In the genomic region with DNA sequence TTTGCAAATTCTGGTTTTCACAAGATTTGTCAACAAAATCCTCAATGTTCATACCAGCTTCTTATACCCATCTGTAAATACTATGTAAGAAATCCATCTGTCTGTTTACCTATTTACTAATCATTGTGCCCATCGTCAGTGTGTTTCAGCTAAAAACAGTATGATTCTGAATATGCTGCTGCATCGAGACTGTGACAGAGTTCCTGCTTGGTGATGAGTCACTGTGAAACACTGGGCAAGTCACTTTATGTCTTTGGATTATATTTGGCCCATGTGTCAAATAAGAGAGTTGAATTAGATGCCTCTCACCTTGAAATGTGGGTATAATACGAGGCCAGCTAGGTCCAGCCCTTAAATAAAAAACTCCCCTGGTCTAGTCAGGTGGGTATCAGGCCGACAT, we compare ENCODE assay signal across 16 cellular contexts.
A peak's percentile ranks its signal among the peaks of the same experiment; 100 is the strongest.
DNase-seq lines count a peak whose midpoint lies in the region; TF ChIP-seq lines count a peak whose summit lies in the region.
"Had no signal": no experiment of that assay in that cellular context is flagged by ENCODE, and none has a peak within 500 bp of the region (broad histone marks: within the 10 kb centered on the region; RNA-seq: fewer than 3 reads in every experiment).

No MANE protein-coding gene starts in this region.

- H3K27ac ChIP-seq in brain microvascular endothelial cell, result no peak overlapping the region
- no peak overlapping the region for H3K27ac ChIP-seq in vagina

- intact Hi-C loops in vagina (cut with DNase I), result no loop called here
- intact Hi-C loops in posterior cingulate gyrus (cut with DNase I), result no loop called here

- TF ChIP-seq POLR2A in vagina (IDR thresholded peaks at IDR 0.05), result no peak

- H3K9me3 ChIP-seq in vagina (no peaks in the 10 kb centered on the region), MG63 (no peaks in the 10 kb centered on the region)

- no peak for TF ChIP-seq CTCF in brain microvascular endothelial cell (IDR thresholded peaks at IDR 0.05; ENCODE audit: low read depth, low read length, missing control alignments)
- no peak for TF ChIP-seq CTCF in vagina (IDR thresholded peaks at IDR 0.05)

- in situ Hi-C loops in brain microvascular endothelial cell (cut with HindIII; ENCODE audit: low pct_ligation_motif_present, low sequenced_read_pairs), result no loop called here

- H3K36me3 ChIP-seq in brain microvascular endothelial cell (replicated peaks) (no peaks in the 10 kb centered on the region), vagina (no peaks in the 10 kb centered on the region), MG63 (no peaks in the 10 kb centered on the region)

- no peaks in the 10 kb centered on the region for H3K4me1 ChIP-seq in vagina

- no peaks in the 10 kb centered on the region for H3K27me3 ChIP-seq in brain microvascular endothelial cell (replicated peaks)
- no peaks in the 10 kb centered on the region for H3K27me3 ChIP-seq in vagina
- H3K27me3 ChIP-seq in MG63, result no peaks in the 10 kb centered on the region

- H3K4me3 ChIP-seq in brain microvascular endothelial cell (ENCODE audit: low read depth, low read length) (no peak overlapping the region), vagina (no peak overlapping the region), MG63 (no peak overlapping the region)

- DNase-seq in Ammon's horn (ENCODE audit: low spot score), result peak; percentile 1
- DNase-seq in LHCN-M2 (ENCODE audit: low read depth), result peak; percentile 16
- DNase-seq in brain microvascular endothelial cell, result peak; percentile 5
- DNase-seq in hepatic stellate cell (ENCODE audit: low spot score), result peak; percentile 6
- no peak for DNase-seq in vagina (ENCODE audit: extremely low spot score in 2 of 2)
- no peak for DNase-seq in posterior cingulate gyrus
- DNase-seq in MG63, result no peak
- DNase-seq in DMS79 (lab: John Stamatoyannopoulos, UW), result no peak
- DNase-seq: ACHN; CD8-positive, alpha-beta T cell; DND-41; NCI-H1092; NCI-H1694; NCI-H446; NCI-H748 treated with DMSO at 0.1 percent for 48 hours; SIG-M5 had no signal

Comparison
In these comparisons a context has a peak if more than half of its experiments do, and no peak if none do; other contexts are left out.
1. DNase-seq: peak in Ammon's horn (single experiment), LHCN-M2 (single experiment), brain microvascular endothelial cell (single experiment) and hepatic stellate cell (single experiment); none in vagina (0 of 2), posterior cingulate gyrus (0 of 10), MG63 (single experiment) and DMS79 (single experiment).